Comparison of ENCODE assay signal across 16 cellular contexts in genomic region chr2:127634066-127634617, GRCh38. TPM values are rescaled to one million over a fixed set of nuclear protein-coding genes. Genes with fewer than 3 reads are reported as not detected.
A peak's percentile ranks its signal among the peaks of the same experiment; 100 is the strongest.
DNase-seq lines count a peak whose midpoint lies in the region; ATAC-seq and TF ChIP-seq lines count a peak whose summit lies in the region.
"Had no signal": no experiment of that assay in that cellular context is flagged by ENCODE, and none has a peak within 500 bp of the region (broad histone marks: within the 10 kb centered on the region; RNA-seq: fewer than 3 reads in every experiment).

No MANE protein-coding gene starts in this region.

- peaks cover 53% of the 10 kb centered on the region for H3K4me1 Mint-ChIP-seq in activated naive CD4-positive, alpha-beta T cell treated with anti-CD3 and anti-CD28 coated beads, Interleukin-2, amount 50 U/mL, for 24 hours

- ATAC-seq in thoracic aorta (ENCODE audit: insufficient number of reproducible peaks, low FRiP score, low read depth) (no peak), HG03432 (IDR thresholded peaks at IDR 0.05; ENCODE audit: unreplicated experiment) (no peak), GM21619 (IDR thresholded peaks at IDR 0.05; ENCODE audit: unreplicated experiment) (no peak)

- peak overlapping the region; percentile 35 for H3K27ac Mint-ChIP-seq in activated naive CD4-positive, alpha-beta T cell treated with anti-CD3 and anti-CD28 coated beads, Interleukin-2, amount 50 U/mL, for 24 hours

- H3K9me3 Mint-ChIP-seq in activated naive CD4-positive, alpha-beta T cell treated with anti-CD3 and anti-CD28 coated beads, Interleukin-2, amount 50 U/mL, for 24 hours = no peaks in the 10 kb centered on the region

- no peaks in the 10 kb centered on the region for H3K9me3 ChIP-seq in thoracic aorta
- H3K9me3 ChIP-seq: adrenal gland, colonic mucosa, SJCRH30 had no signal

- H3K4me1 ChIP-seq in thoracic aorta (ENCODE audit: control insufficient read depth in 1 of 2, low read depth in 2 of 2) = peaks cover 27 to 52% of the 10 kb centered on the region in 2 donors
- H3K4me1 ChIP-seq: colonic mucosa had no signal

- no peak for DNase-seq in activated naive CD4-positive, alpha-beta T cell (lab: John Stamatoyannopoulos, UW)
- peak; percentile 39 for DNase-seq in NCI-H1694 treated with DMSO at 0.1 percent for 48 hours (lab: John Stamatoyannopoulos, UW)
- DNase-seq in hepatic stellate cell (ENCODE audit: low spot score) = peak; percentile 25
- no peak for DNase-seq in thoracic aorta (ENCODE audit: low spot score)
- DNase-seq in GM19240 (ENCODE audit: insufficient read length, low spot score) = no peak
- DNase-seq: activated CD8-positive, alpha-beta memory T cell treated with anti-CD3 and anti-CD28 coated beads, Interleukin-2, amount 50 U/mL, for 48 hours; adrenal gland; colonic mucosa; H7; NCI-H1436; SJCRH30; stimulated activated CD4-positive, alpha-beta T cell treated with anti-CD3 and anti-CD28 coated beads, Interleukin-2, amount 100 ng/mL, for 24 hours had no signal

- H3K27ac ChIP-seq in thoracic aorta = peak overlapping the region; percentile 24 to 62
- H3K27ac ChIP-seq: colonic mucosa, SJCRH30 had no signal

- H3K27me3 Mint-ChIP-seq in activated naive CD4-positive, alpha-beta T cell treated with anti-CD3 and anti-CD28 coated beads, Interleukin-2, amount 50 U/mL, for 24 hours = no peaks in the 10 kb centered on the region

- no peaks in the 10 kb centered on the region for H3K36me3 Mint-ChIP-seq in activated naive CD4-positive, alpha-beta T cell treated with anti-CD3 and anti-CD28 coated beads, Interleukin-2, amount 50 U/mL, for 24 hours

- H3K4me3 ChIP-seq in thoracic aorta = no peak overlapping the region
- H3K4me3 ChIP-seq: adrenal gland, colonic mucosa, SJCRH30 had no signal

- no peak for TF ChIP-seq CTCF in thoracic aorta (IDR thresholded peaks at IDR 0.05)

- H3K27me3 ChIP-seq in thoracic aorta (replicated peaks; ENCODE audit: insufficient read depth) = no peaks in the 10 kb centered on the region
- H3K27me3 ChIP-seq: adrenal gland, colonic mucosa, SJCRH30 had no signal

- H3K36me3 ChIP-seq in thoracic aorta = peaks cover 9% of the 10 kb centered on the region
- H3K36me3 ChIP-seq: adrenal gland, colonic mucosa, SJCRH30 had no signal

- no peak overlapping the region for H3K4me3 Mint-ChIP-seq in activated naive CD4-positive, alpha-beta T cell treated with anti-CD3 and anti-CD28 coated beads, Interleukin-2, amount 50 U/mL, for 24 hours

RNA-seq across cellular contexts. Expression of gene GPR17, which starts 11.8 kb away (rescaled TPM):
- total RNA-seq in thoracic aorta = not detected
- total RNA-seq: fibroblast of lung, H7, SJCRH30 had no signal

RNA-seq across cellular contexts. Expression of gene LIMS2, which starts 41.2 kb away (rescaled TPM):
- 100 to 1,000 TPM; 177 to 246 TPM for total RNA-seq in thoracic aorta

Comparison
In these comparisons a context has a peak if more than half of its experiments do, and no peak if none do; other contexts are left out.
1. DNase-seq: peak in NCI-H1694 treated with DMSO at 0.1 percent for 48 hours (single experiment) and hepatic stellate cell (single experiment); none in activated naive CD4-positive, alpha-beta T cell (0 of 4), thoracic aorta (single experiment) and GM19240 (single experiment).